Comparison of ENCODE assay signal across 8 cellular contexts in the genomic region with DNA sequence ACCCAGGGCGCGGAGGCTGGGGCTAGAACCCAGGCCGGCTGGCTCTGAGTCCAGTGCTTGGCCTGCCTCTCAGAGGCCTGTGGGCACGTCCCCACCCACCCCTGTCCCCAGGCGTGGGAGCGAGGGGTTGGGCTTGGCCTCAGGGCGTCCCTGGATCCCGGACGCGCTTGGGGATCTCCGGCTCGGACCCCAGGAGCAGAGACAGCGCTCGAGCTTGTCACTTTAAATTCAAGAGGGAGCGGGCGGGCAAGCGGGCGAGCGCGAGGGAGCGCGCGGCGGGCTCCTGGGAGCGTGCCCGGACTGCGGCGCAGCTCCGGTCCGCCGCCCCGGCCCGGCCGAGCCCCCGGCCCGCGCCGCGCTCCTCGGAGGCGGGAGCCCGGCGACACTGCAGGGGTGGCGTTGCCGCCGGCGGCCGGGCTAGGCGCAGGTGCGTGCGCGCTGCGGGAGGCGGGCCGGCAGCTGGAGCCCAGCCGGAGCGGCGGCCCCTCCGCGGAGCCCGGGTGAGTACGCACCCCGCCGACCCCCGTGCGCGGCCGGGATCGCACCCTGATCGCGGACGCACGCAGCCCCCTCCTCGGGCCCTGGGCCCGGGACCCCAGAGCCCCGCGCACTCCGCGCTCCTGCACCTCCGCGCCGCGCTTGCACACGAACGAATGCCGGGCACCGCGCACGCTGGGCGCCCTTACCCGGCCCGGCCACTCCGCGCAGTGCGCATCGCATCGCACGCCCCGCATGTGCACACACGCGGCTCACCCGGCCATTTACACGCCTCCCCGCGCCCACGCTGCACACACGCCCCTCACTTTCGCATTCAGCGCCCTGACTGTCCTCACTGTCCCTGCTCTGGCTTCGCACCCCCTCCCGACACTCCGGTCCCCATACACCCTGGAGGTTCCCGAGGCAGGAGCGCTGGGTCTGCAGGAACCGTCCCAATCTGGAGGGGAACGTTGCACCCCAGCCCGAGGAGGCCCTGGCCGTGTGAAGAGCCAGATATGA. TPM values are rescaled to one million over a fixed set of nuclear protein-coding genes. Genes with fewer than 3 reads are reported as not detected.
A peak's percentile ranks its signal among the peaks of the same experiment; 100 is the strongest.
DNase-seq lines count a peak whose midpoint lies in the region; ATAC-seq and TF ChIP-seq lines count a peak whose summit lies in the region.

A gene with protein sequence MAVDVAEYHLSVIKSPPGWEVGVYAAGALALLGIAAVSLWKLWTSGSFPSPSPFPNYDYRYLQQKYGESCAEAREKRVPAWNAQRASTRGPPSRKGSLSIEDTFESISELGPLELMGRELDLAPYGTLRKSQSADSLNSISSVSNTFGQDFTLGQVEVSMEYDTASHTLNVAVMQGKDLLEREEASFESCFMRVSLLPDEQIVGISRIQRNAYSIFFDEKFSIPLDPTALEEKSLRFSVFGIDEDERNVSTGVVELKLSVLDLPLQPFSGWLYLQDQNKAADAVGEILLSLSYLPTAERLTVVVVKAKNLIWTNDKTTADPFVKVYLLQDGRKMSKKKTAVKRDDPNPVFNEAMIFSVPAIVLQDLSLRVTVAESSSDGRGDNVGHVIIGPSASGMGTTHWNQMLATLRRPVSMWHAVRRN (plus strand): TSS at position 174 of the 996 bp plus-strand sequence. CDS start 7,011 bp downstream, outside the sequence.

- TF ChIP-seq POLR2A in spleen (IDR thresholded peaks at IDR 0.05), result no peak

- H3K27me3 ChIP-seq in adipocyte (replicated peaks; ENCODE audit: control insufficient read depth, insufficient read depth, low read length), result peaks cover 7% of the 10 kb centered on the region
- H3K27me3 ChIP-seq in iPS-15b (ENCODE audit: control insufficient read depth, insufficient read depth, low read length), result peaks cover 32% of the 10 kb centered on the region
- H3K27me3 ChIP-seq in spleen (replicated peaks in 1 of 7), result peaks cover 3 to 88% (median 45%) of the 10 kb centered on the region in 7 donors

- intact Hi-C loops in spleen (cut with DNase I; ENCODE audit: low total_unique reads), result no loop called here

- H3K9ac ChIP-seq in adipocyte (ENCODE audit: low read length), result no peak within 1 kb of the TSS
- no peak within 1 kb of the TSS for H3K9ac ChIP-seq in iPS-15b (ENCODE audit: low read depth, low read length)

- H3K27ac ChIP-seq in spleen, result no peak within 1 kb of the TSS

- no peak for TF ChIP-seq CTCF in spleen (IDR thresholded peaks at IDR 0.05 in 8 of 11, conservative IDR thresholded peaks at IDR 0.05 in 3 of 11)

- 3 to 9% (median 4%) methylated on average over 18 to 118 of the region's 118 CpGs for WGBS in spleen, 5 donors

- H3K36me3 ChIP-seq in adipocyte (ENCODE audit: control insufficient read depth, insufficient read depth, low read length, severe bottlenecking), result no peaks in the 10 kb centered on the region
- peaks cover 2% of the 10 kb centered on the region for H3K36me3 ChIP-seq in iPS-15b (ENCODE audit: control insufficient read depth, insufficient read depth, low read length)
- H3K36me3 ChIP-seq in spleen, result no peaks in the 10 kb centered on the region

- ATAC-seq in HG03025 (IDR thresholded peaks at IDR 0.05; ENCODE audit: low FRiP score, unreplicated experiment), result no peak

- H3K4me1 ChIP-seq in adipocyte (ENCODE audit: control insufficient read depth, insufficient read depth, low read length) (peaks cover 6% of the 10 kb centered on the region), iPS-15b (ENCODE audit: control insufficient read depth, insufficient read depth, low read length) (peaks cover 5% of the 10 kb centered on the region), spleen (peaks cover 13 to 42% (median 32%) of the 10 kb centered on the region in 6 donors)

- no peaks in the 10 kb centered on the region for H3K9me3 ChIP-seq in adipocyte (ENCODE audit: control insufficient read depth, low read length)
- no peaks in the 10 kb centered on the region for H3K9me3 ChIP-seq in iPS-15b (ENCODE audit: control insufficient read depth, insufficient read depth, low read length)
- peaks cover 0 to 5% (median 0%) of the 10 kb centered on the region in 8 donors for H3K9me3 ChIP-seq in spleen

- H3K4me3 ChIP-seq in adipocyte (ENCODE audit: low read length), result peak within 1 kb of the TSS; percentile 63
- H3K4me3 ChIP-seq in iPS-15b (ENCODE audit: low read depth, low read length), result peak within 1 kb of the TSS; percentile 70
- peak within 1 kb of the TSS in 7 of 8 donors; percentile 12 to 65 (median 31) for H3K4me3 ChIP-seq in spleen

- DNase-seq in activated effector memory CD4-positive, alpha-beta T cell treated with anti-CD3 and anti-CD28 coated beads, Interleukin-2, amount 50 U/mL, for 16 hours, result peak; percentile 68
- no peak for DNase-seq in activated effector memory CD4-positive, alpha-beta T cell treated with Interleukin-2 at 50 U/mL for 16 hours
- DNase-seq in adipocyte (ENCODE audit: low read depth), result peak; percentile 56
- no peak for DNase-seq in spleen
- DNase-seq in UCSD-AML1 (lab: John Stamatoyannopoulos, UW; ENCODE audit: unreplicated experiment), result no peak
- no peak for DNase-seq in H4 (ENCODE audit: low spot score)

RNA-seq across cellular contexts. Expression of the gene that starts here (rescaled TPM):
- not detected for total RNA-seq in spleen
- under 1 TPM; 0.02 to 0.13 (median 0.05) TPM for polyA plus RNA-seq in spleen
- total RNA-seq in H4 (2014; rRNA removed; shearing (Covaris generic)), result 0.08 TPM in 1 of 2 replicates, not detected in the other

Comparison
In these comparisons a context has a peak if more than half of its experiments do, and no peak if none do; other contexts are left out.
1. DNase-seq: peak in activated effector memory CD4-positive, alpha-beta T cell treated with anti-CD3 and anti-CD28 coated beads, Interleukin-2, amount 50 U/mL, for 16 hours (single experiment) and adipocyte (single experiment); none in activated effector memory CD4-positive, alpha-beta T cell treated with Interleukin-2 at 50 U/mL for 16 hours (single experiment), spleen (single experiment), UCSD-AML1 (single experiment) and H4 (single experiment).
2. Peak in every context shown above with its lines, with median percentiles within 50 percentile points of each other: H3K4me3 ChIP-seq.